ENCODE assay signal across 22 cellular contexts in the genomic region with DNA sequence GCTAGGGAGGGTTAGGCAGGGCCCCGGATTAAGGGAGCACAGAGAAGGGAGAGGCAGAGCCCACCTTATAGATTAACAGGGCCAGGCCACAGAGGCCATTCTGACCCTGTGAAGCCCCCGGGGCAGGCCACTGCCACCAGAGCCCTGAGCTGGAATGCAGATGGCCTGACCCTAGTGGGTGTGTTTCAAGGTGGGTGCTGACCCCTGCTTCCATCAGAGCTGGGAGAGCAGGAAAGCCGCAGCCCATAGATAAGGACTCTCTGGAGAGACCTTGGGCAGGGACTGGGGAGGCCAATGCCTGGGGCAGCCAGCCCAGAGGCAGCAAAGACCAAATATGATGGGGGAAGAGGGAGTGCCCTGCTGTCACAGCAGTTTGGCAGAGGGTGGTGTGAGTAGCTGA. TPM values are rescaled to one million over a fixed set of nuclear protein-coding genes. Genes with fewer than 3 reads are reported as not detected.
DNase-seq lines count a peak whose midpoint lies in the region; ATAC-seq and TF ChIP-seq lines count a peak whose summit lies in the region.
"Had no signal": no experiment of that assay in that cellular context is flagged by ENCODE, and none has a peak within 500 bp of the region (broad histone marks: within the 10 kb centered on the region; RNA-seq: fewer than 3 reads in every experiment).

No MANE protein-coding gene starts in this region.

- H3K9me3 Mint-ChIP-seq in activated naive CD4-positive, alpha-beta T cell treated with anti-CD3 and anti-CD28 coated beads, Interleukin-2, amount 50 U/mL, for 24 hours, result no peaks in the 10 kb centered on the region
- H3K9me3 Mint-ChIP-seq in endodermal cell, result no peaks in the 10 kb centered on the region

- H3K9me1 ChIP-seq in IMR-90 (ENCODE audit: insufficient read depth, low read length), result no peaks in the 10 kb centered on the region

- no peak overlapping the region for H4K5ac ChIP-seq in IMR-90 (ENCODE audit: low read depth, low read length)

- no peak overlapping the region for H3K4ac ChIP-seq in IMR-90 (ENCODE audit: low read depth, low read length)
- no peak overlapping the region for H3K4ac ChIP-seq in trophoblast cell (ENCODE audit: low read depth, low read length)

- no peak overlapping the region for H3K14ac ChIP-seq in IMR-90 (replicated peaks; ENCODE audit: low read depth, low read length)
- peak overlapping the region; percentile 80 for H3K14ac ChIP-seq in trophoblast cell (ENCODE audit: low read length)

- H2BK15ac ChIP-seq in IMR-90 (ENCODE audit: low read depth, low read length), result no peak overlapping the region

- no peaks in the 10 kb centered on the region for H3K9me3 ChIP-seq in IMR-90 (ENCODE audit: control insufficient read depth, insufficient read depth, low read length)
- no peaks in the 10 kb centered on the region for H3K9me3 ChIP-seq in endodermal cell (ENCODE audit: control insufficient read depth, low read length)
- H3K9me3 ChIP-seq in trophoblast cell (ENCODE audit: insufficient read depth, low read depth, low read length), result no peaks in the 10 kb centered on the region
- H3K9me3 ChIP-seq: BLaER1, HAP-1, MG63 had no signal

- H2BK20ac ChIP-seq in IMR-90 (ENCODE audit: low read depth, low read length), result no peak overlapping the region

- H4K20me1 ChIP-seq in IMR-90 (ENCODE audit: insufficient read depth, low read length), result no peaks in the 10 kb centered on the region
- H4K20me1 ChIP-seq: BLaER1 had no signal

- TF ChIP-seq POLR2A in IMR-90 (IDR thresholded peaks at IDR 0.05; ENCODE audit: low read depth, low read length), result no peak

- H3K79me1 ChIP-seq in IMR-90 (ENCODE audit: low read depth in 1 of 2, low read length in 2 of 2), result no peaks in the 10 kb centered on the region
- peaks cover 9% of the 10 kb centered on the region for H3K79me1 ChIP-seq in trophoblast cell (ENCODE audit: low read length)

- no peak overlapping the region for H3K9ac ChIP-seq in IMR-90 (ENCODE audit: low read depth, low read length)
- H3K9ac ChIP-seq in endodermal cell (ENCODE audit: extremely low read depth, low read length, poor library complexity, severe bottlenecking), result no peak overlapping the region
- H3K9ac ChIP-seq in trophoblast cell (ENCODE audit: low read length), result no peak overlapping the region
- H3K9ac ChIP-seq: BLaER1 had no signal

- H2BK120ac ChIP-seq in IMR-90 (ENCODE audit: low read depth, low read length) (no peak overlapping the region), trophoblast cell (ENCODE audit: insufficient read depth, low read length, poor library complexity) (peak overlapping the region; percentile 95)

- H2AK5ac ChIP-seq in IMR-90 (ENCODE audit: low read depth, low read length), result no peak overlapping the region
- H2AK5ac ChIP-seq in trophoblast cell (ENCODE audit: low read length), result no peak overlapping the region

- ATAC-seq in IMR-90 (ENCODE audit: low read depth) (no peak), HG02678 (IDR thresholded peaks at IDR 0.05; ENCODE audit: unreplicated experiment) (no peak), HG02571 (IDR thresholded peaks at IDR 0.05; ENCODE audit: unreplicated experiment) (no peak)

- intact Hi-C loops in IMR-90 (cut with micrococcal nuclease), result no loop called here

- no peak for TF ChIP-seq RAD21 in IMR-90 (IDR thresholded peaks at IDR 0.05; ENCODE audit: low read length)

- peak overlapping the region; percentile 10 for H2AFZ ChIP-seq in IMR-90 (replicated peaks; ENCODE audit: low read length, poor library complexity)
- no peak overlapping the region for H2AFZ ChIP-seq in trophoblast cell (ENCODE audit: insufficient read depth, low read length, poor library complexity)

- H3K79me2 ChIP-seq in trophoblast cell (ENCODE audit: control insufficient read depth, insufficient read depth, low read length, poor library complexity), result no peaks in the 10 kb centered on the region

- H3K27me3 Mint-ChIP-seq in activated naive CD4-positive, alpha-beta T cell treated with anti-CD3 and anti-CD28 coated beads, Interleukin-2, amount 50 U/mL, for 24 hours, result no peaks in the 10 kb centered on the region
- H3K27me3 Mint-ChIP-seq in endodermal cell (ENCODE audit: insufficient read depth), result no peaks in the 10 kb centered on the region

- no peaks in the 10 kb centered on the region for H3K36me3 Mint-ChIP-seq in activated naive CD4-positive, alpha-beta T cell treated with anti-CD3 and anti-CD28 coated beads, Interleukin-2, amount 50 U/mL, for 24 hours
- no peaks in the 10 kb centered on the region for H3K36me3 Mint-ChIP-seq in endodermal cell (ENCODE audit: low read depth)
- H3K36me3 Mint-ChIP-seq: CD4-positive, CD25-positive, alpha-beta regulatory T cell had no signal

- no peak overlapping the region for H3K4me3 ChIP-seq in IMR-90 (ENCODE audit: insufficient read depth, low read depth, low read length)
- H3K4me3 ChIP-seq in endodermal cell (ENCODE audit: low read length), result no peak overlapping the region
- H3K4me3 ChIP-seq in trophoblast cell (ENCODE audit: low read depth, low read length), result no peak overlapping the region
- H3K4me3 ChIP-seq: BLaER1, HAP-1, MG63 had no signal

- CTCF ChIA-PET in IMR-90 (lab: Yijun Ruan, JAX), result no interaction called here

- H3K18ac ChIP-seq in IMR-90 (ENCODE audit: low read depth, low read length), result no peak overlapping the region
- H3K18ac ChIP-seq in trophoblast cell (ENCODE audit: low read length), result no peak overlapping the region

- H3K27ac ChIP-seq in IMR-90 (ENCODE audit: insufficient read depth, low read length) (no peak overlapping the region), endodermal cell (ENCODE audit: low read depth, low read length) (no peak overlapping the region), trophoblast cell (ENCODE audit: low read depth, low read length) (peak overlapping the region; percentile 75)
- H3K27ac ChIP-seq: BLaER1, HL-60 had no signal

- BruUV-seq in IMR-90 (replicated peaks; lab: Mats Ljungman, UMichigan), result no TSS peak

- H4K91ac ChIP-seq in IMR-90 (ENCODE audit: insufficient read depth, low read depth, low read length), result no peak overlapping the region
- H4K91ac ChIP-seq in trophoblast cell (ENCODE audit: low read depth, low read length), result peak overlapping the region; percentile 84

- in situ Hi-C loops in IMR-90 (cut with MboI; ENCODE audit: low sequenced_read_pairs), result no loop called here

- dilution Hi-C loops in IMR-90 (cut with HindIII; ENCODE audit: low sequenced_read_pairs, unreplicated experiment), result no loop called here

- 63% methylated on average over 1 of the region's 3 CpGs; no CpG with 5 or more reads in 1 of the 2 experiments for WGBS in IMR-90 (ENCODE audit: extremely low coverage in 2 of 2, insufficient read length in 1 of 2), 2 experiments
- WGBS in endodermal cell (ENCODE audit: insufficient coverage in 1 of 2, insufficient read length in 1 of 2), 2 experiments, result 75 to 93% methylated on average over 2 to 3 of the region's 3 CpGs
- WGBS in trophoblast cell (ENCODE audit: extremely low coverage, insufficient coverage, insufficient read length), result no CpG with 5 or more reads among the region's 3 CpGs

- no peak overlapping the region for H3K56ac ChIP-seq in IMR-90 (ENCODE audit: extremely low read depth, insufficient read depth, low read length)

- no peak overlapping the region for H4K12ac ChIP-seq in trophoblast cell (ENCODE audit: low read depth, low read length)

- H2AK9ac ChIP-seq in IMR-90 (replicated peaks; ENCODE audit: low read depth, low read length, poor library complexity), result no peak overlapping the region

- TF ChIP-seq CTCF in IMR-90 (conservative IDR thresholded peaks at IDR 0.05; ENCODE audit: low read depth, low read length) (no peak), endodermal cell (conservative IDR thresholded peaks at IDR 0.05) (no peak)

- no peak overlapping the region for H3K23ac ChIP-seq in IMR-90 (ENCODE audit: low read depth, low read length)
- no peak overlapping the region for H3K23ac ChIP-seq in trophoblast cell (ENCODE audit: low read length)

- peaks cover 4% of the 10 kb centered on the region for H3K4me1 Mint-ChIP-seq in activated naive CD4-positive, alpha-beta T cell treated with anti-CD3 and anti-CD28 coated beads, Interleukin-2, amount 50 U/mL, for 24 hours
- peaks cover 3% of the 10 kb centered on the region for H3K4me1 Mint-ChIP-seq in endodermal cell

- no peak overlapping the region for H2BK5ac ChIP-seq in IMR-90 (ENCODE audit: low read depth, low read length, poor library complexity, severe bottlenecking)
- peak overlapping the region; percentile 92 for H2BK5ac ChIP-seq in trophoblast cell (ENCODE audit: low read depth, low read length, poor library complexity)

- POLR2A ChIA-PET in IMR-90 (lab: Charles Lee; ENCODE audit: unreplicated experiment), result no interaction called here

- H2BK12ac ChIP-seq in trophoblast cell (ENCODE audit: low read length), result peak overlapping the region; percentile 51

- H3K36me3 ChIP-seq in IMR-90 (ENCODE audit: control insufficient read depth, insufficient read depth, low read length) (no peaks in the 10 kb centered on the region), endodermal cell (ENCODE audit: control insufficient read depth, insufficient read depth, low read length) (no peaks in the 10 kb centered on the region), trophoblast cell (ENCODE audit: control insufficient read depth in 1 of 2, insufficient read depth in 2 of 2, low read length in 2 of 2) (no peaks in the 10 kb centered on the region)
- H3K36me3 ChIP-seq: BLaER1, HAP-1, MG63 had no signal

- peak overlapping the region; percentile 59 for H3K27ac Mint-ChIP-seq in activated naive CD4-positive, alpha-beta T cell treated with anti-CD3 and anti-CD28 coated beads, Interleukin-2, amount 50 U/mL, for 24 hours
- no peak overlapping the region for H3K27ac Mint-ChIP-seq in endodermal cell

- H3K4me1 ChIP-seq in IMR-90 (ENCODE audit: control insufficient read depth, insufficient read depth, low read length) (no peaks in the 10 kb centered on the region), endodermal cell (ENCODE audit: control insufficient read depth, insufficient read depth, low read length) (no peaks in the 10 kb centered on the region), trophoblast cell (ENCODE audit: control insufficient read depth in 1 of 2, insufficient read depth in 2 of 2, low read length in 2 of 2) (peaks cover 11% of the 10 kb centered on the region in 2 experiments)
- H3K4me1 ChIP-seq: BLaER1 had no signal

- H4K8ac ChIP-seq in IMR-90 (ENCODE audit: low read depth in 2 of 2, low read length in 2 of 2) (no peak overlapping the region), trophoblast cell (ENCODE audit: low read depth, low read length) (peak overlapping the region; percentile 68)

- no peak overlapping the region for H3K4me3 Mint-ChIP-seq in activated naive CD4-positive, alpha-beta T cell treated with anti-CD3 and anti-CD28 coated beads, Interleukin-2, amount 50 U/mL, for 24 hours
- H3K4me3 Mint-ChIP-seq in endodermal cell, result no peak overlapping the region
- H3K4me3 Mint-ChIP-seq: CD4-positive, CD25-positive, alpha-beta regulatory T cell had no signal

- no peak overlapping the region for H3K4me2 ChIP-seq in IMR-90 (ENCODE audit: low read depth, low read length)
- no peak overlapping the region for H3K4me2 ChIP-seq in trophoblast cell (ENCODE audit: low read length)
- H3K4me2 ChIP-seq: BLaER1 had no signal

- no peak for DNase-seq in activated naive CD4-positive, alpha-beta T cell treated with Interleukin-2 at 50 U/mL for 16 hours
- DNase-seq in IMR-90, result no peak
- DNase-seq in endodermal cell, result peak; percentile 36
- DNase-seq in trophoblast cell, result peak in 1 of 2 donors; percentile 31
- no peak for DNase-seq in NCI-H2081 treated with DMSO at 0.1 percent for 48 hours (lab: John Stamatoyannopoulos, UW)
- DNase-seq: CD4-positive, CD25-positive, alpha-beta regulatory T cell; DMS153; DND-41; MG63; NCI-H2029; NCI-H446 treated with DMSO at 0.1 percent for 48 hours; NCI-H526 treated with DMSO at 0.1 percent for 48 hours; RPMI8226; SHP77 treated with DMSO at 0.1 percent for 48 hours had no signal

- H3K27me3 ChIP-seq in IMR-90 (ENCODE audit: control insufficient read depth, insufficient read depth, low read length) (peaks cover 23% of the 10 kb centered on the region), endodermal cell (ENCODE audit: control insufficient read depth, insufficient read depth, low read length, poor library complexity, severe bottlenecking) (no peaks in the 10 kb centered on the region), trophoblast cell (ENCODE audit: insufficient read depth, low read length) (no peaks in the 10 kb centered on the region)
- H3K27me3 ChIP-seq: BLaER1, MG63 had no signal

RNA-seq across cellular contexts. Expression of a gene that starts 35.9 kb away (rescaled TPM):
- total RNA-seq in IMR-90 (2012; rRNA removed) (not detected in 2 replicates), endodermal cell (under 1 TPM; 0.15 to 0.42 TPM)
- polyA plus RNA-seq in IMR-90 (2012; rRNA removed), result not detected in 2 replicates
- polyA plus RNA-seq in IMR-90 (2012; cell fraction: cytosol; rRNA removed), result not detected in 2 replicates
- polyA plus RNA-seq in IMR-90 (2012; cell fraction: nucleus; rRNA removed; ENCODE audit: low replicate concordance), result not detected in 2 replicates
- not detected for polyA plus RNA-seq in endodermal cell (2013, experiment 1 of 2)
- polyA plus RNA-seq in endodermal cell (2013, experiment 2 of 2), result not detected
- 2.6 and 3.2 TPM in 2 replicates for polyA plus RNA-seq in trophoblast cell (2013)
- total RNA-seq: CD4-positive, CD25-positive, alpha-beta regulatory T cell; LHCN-M2 had no signal
- polyA plus RNA-seq: AG04450 had no signal

RNA-seq across cellular contexts. Expression of a gene that starts 51.3 kb away (rescaled TPM):
- 13.6 and 24.2 TPM in 2 replicates for total RNA-seq in IMR-90 (2012; rRNA removed)
- 82.7 and 94.1 TPM in 2 replicates for polyA plus RNA-seq in IMR-90 (2012; rRNA removed)
- polyA plus RNA-seq in IMR-90 (2012; cell fraction: cytosol; rRNA removed), result 25.6 and 28.1 TPM in 2 replicates
- 70.9 and 209 TPM in 2 replicates for polyA plus RNA-seq in IMR-90 (2012; cell fraction: nucleus; rRNA removed; ENCODE audit: low replicate concordance)
- total RNA-seq in endodermal cell, result 100 to 1,000 TPM; 233 to 293 TPM
- 164 TPM for polyA plus RNA-seq in endodermal cell (2013, experiment 1 of 2)
- polyA plus RNA-seq in endodermal cell (2013, experiment 2 of 2), result 150 TPM
- polyA plus RNA-seq in trophoblast cell (2013), result 231 and 235 TPM in 2 replicates
